ENCODE assay signal across 9 cellular contexts in the genomic region with DNA sequence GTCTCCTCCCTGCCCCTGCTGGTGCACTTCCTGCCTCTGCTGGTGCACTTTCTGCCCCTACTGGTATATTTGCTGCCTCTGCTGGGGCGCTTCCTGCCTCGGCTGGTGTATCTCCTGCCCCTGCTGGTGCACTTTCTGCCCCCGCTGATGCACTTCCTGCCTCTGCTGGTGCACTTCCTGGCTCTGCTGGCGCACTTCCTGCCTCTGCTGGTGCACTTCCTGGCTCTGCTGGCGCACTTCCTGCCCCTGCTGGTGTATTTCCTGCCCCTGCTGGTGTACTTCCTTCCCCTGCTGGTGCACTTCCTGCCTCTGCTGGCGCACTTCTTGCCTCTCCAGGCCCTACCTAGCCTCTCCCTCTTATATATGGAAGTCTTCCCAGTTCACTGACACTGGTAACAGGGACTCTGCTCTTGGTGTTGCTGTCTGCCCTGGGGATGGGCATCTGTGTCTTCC. TPM values are rescaled to one million over a fixed set of nuclear protein-coding genes. Genes with fewer than 3 reads are reported as not detected.
A peak's percentile ranks its signal among the peaks of the same experiment; 100 is the strongest.
DNase-seq lines count a peak whose midpoint lies in the region; ATAC-seq and TF ChIP-seq lines count a peak whose summit lies in the region.
"Had no signal": no experiment of that assay in that cellular context is flagged by ENCODE, and none has a peak within 500 bp of the region (broad histone marks: within the 10 kb centered on the region; RNA-seq: fewer than 3 reads in every experiment).

No MANE protein-coding gene starts in this region.

- H3K27ac ChIP-seq in upper lobe of left lung: peak overlapping the region; percentile 35 to 76 (median 67)

- H3K9me3 ChIP-seq in upper lobe of left lung: no peaks in the 10 kb centered on the region

- TF ChIP-seq EP300 in upper lobe of left lung (IDR thresholded peaks at IDR 0.05): peak in 2 of 4 donors; percentile 20 to 57

- TF ChIP-seq POLR2A in upper lobe of left lung (IDR thresholded peaks at IDR 0.05): peak in 1 of 4 donors; percentile 40

- H3K4me3 Mint-ChIP-seq in activated T-helper 1 cell treated with anti-CD3 and anti-CD28 coated beads, Interleukin-12 subunit alpha, Interleukin-12 subunit beta, Interleukin-2, Interleukin-4 antibody, amounts not matched to agents 30 ng/mL and 10 ng/mL and 1 ng/mL, durations not matched to agents 14 hours and 24 hours and 36 hours: peak overlapping the region; percentile 62

- H3K36me3 Mint-ChIP-seq in activated T-helper 1 cell treated with anti-CD3 and anti-CD28 coated beads, Interleukin-12 subunit alpha, Interleukin-12 subunit beta, Interleukin-2, Interleukin-4 antibody, amounts not matched to agents 30 ng/mL and 10 ng/mL and 1 ng/mL, durations not matched to agents 14 hours and 24 hours and 36 hours (ENCODE audit: low read depth): peaks cover 12% of the 10 kb centered on the region

- H3K4me1 Mint-ChIP-seq in activated T-helper 1 cell treated with anti-CD3 and anti-CD28 coated beads, Interleukin-12 subunit alpha, Interleukin-12 subunit beta, Interleukin-2, Interleukin-4 antibody, amounts not matched to agents 30 ng/mL and 10 ng/mL and 1 ng/mL, durations not matched to agents 14 hours and 24 hours and 36 hours (ENCODE audit: low read depth): peaks cover 21% of the 10 kb centered on the region

- no peaks in the 10 kb centered on the region for H3K27me3 ChIP-seq in upper lobe of left lung

- H3K27ac Mint-ChIP-seq in activated T-helper 1 cell treated with anti-CD3 and anti-CD28 coated beads, Interleukin-12 subunit alpha, Interleukin-12 subunit beta, Interleukin-2, Interleukin-4 antibody, amounts not matched to agents 30 ng/mL and 10 ng/mL and 1 ng/mL, durations not matched to agents 14 hours and 24 hours and 36 hours: peak overlapping the region; percentile 75

- DNase-seq in A172 (ENCODE audit: low spot score) (peak; percentile 13), NCI-H460 (ENCODE audit: extremely low read depth, low read depth) (peak; percentile 52), mucosa of gallbladder (ENCODE audit: low spot score) (peak; percentile 65), upper lobe of left lung (peak in 1 of 2 donors; percentile 54), C1 segment of cervical spinal cord (lab: John Stamatoyannopoulos, UW) (no peak), SK-N-DZ (ENCODE audit: low spot score) (no peak)
- peak; percentile 56 for DNase-seq in activated T-helper 1 cell treated with anti-CD3 and anti-CD28 coated beads, Interleukin-12 subunit alpha, Interleukin-12 subunit beta, Interleukin-2, Interleukin-4 antibody, amounts not matched to agents 30 ng/mL and 10 ng/mL and 1 ng/mL, durations not matched to agents 14 hours and 24 hours and 36 hours (ENCODE audit: low spot score)

- H3K27me3 Mint-ChIP-seq in activated T-helper 1 cell treated with anti-CD3 and anti-CD28 coated beads, Interleukin-12 subunit alpha, Interleukin-12 subunit beta, Interleukin-2, Interleukin-4 antibody, amounts not matched to agents 30 ng/mL and 10 ng/mL and 1 ng/mL, durations not matched to agents 14 hours and 24 hours and 36 hours (ENCODE audit: insufficient read depth): peaks cover 13% of the 10 kb centered on the region

- peak in 4 of 6 experiments; percentile 27 to 38 (median 32) for TF ChIP-seq CTCF in upper lobe of left lung (IDR thresholded peaks at IDR 0.05)

- peaks cover 18% of the 10 kb centered on the region for H3K9me3 Mint-ChIP-seq in activated T-helper 1 cell treated with anti-CD3 and anti-CD28 coated beads, Interleukin-12 subunit alpha, Interleukin-12 subunit beta, Interleukin-2, Interleukin-4 antibody, amounts not matched to agents 30 ng/mL and 10 ng/mL and 1 ng/mL, durations not matched to agents 14 hours and 24 hours and 36 hours

- H3K4me3 ChIP-seq in upper lobe of left lung: no peak overlapping the region

- 49 to 61% methylated on average over 6 of the region's 6 CpGs for WGBS in upper lobe of left lung, 2 donors

- H3K36me3 ChIP-seq in upper lobe of left lung: no peaks in the 10 kb centered on the region

- ATAC-seq in upper lobe of left lung (ENCODE audit: low FRiP score in 2 of 2): no peak
- ATAC-seq in GM18498 (IDR thresholded peaks at IDR 0.05; ENCODE audit: unreplicated experiment): no peak

- H3K4me1 ChIP-seq in upper lobe of left lung: no peaks in the 10 kb centered on the region

- intact Hi-C loops in activated T-helper 1 cell treated with anti-CD3 and anti-CD28 coated beads, Interleukin-12 subunit alpha, Interleukin-12 subunit beta, Interleukin-2, Interleukin-4 antibody, amounts not matched to agents 30 ng/mL and 10 ng/mL and 1 ng/mL, durations not matched to agents 14 hours and 24 hours and 36 hours (cut with micrococcal nuclease): loop anchor here (1.0 kb wide), 1 partner anchor 9 kb away; no protein-coding TSS in a partner anchor

RNA-seq across cellular contexts. Expression of gene MTFP1, which starts 10.1 kb away (rescaled TPM):
- total RNA-seq in A172 (2014; rRNA removed; shearing (Covaris generic)): 16.6 and 17.1 TPM in 2 replicates
- total RNA-seq in NCI-H460 (2014; rRNA removed; shearing (Covaris generic)): 36.0 and 41.9 TPM in 2 replicates
- 65.2 and 68.5 TPM in 2 replicates for polyA plus RNA-seq in NCI-H460 (2014; cell fraction: nucleus; rRNA removed)
- total RNA-seq in activated T-helper 1 cell treated with anti-CD3 and anti-CD28 coated beads, Interleukin-12 subunit alpha, Interleukin-12 subunit beta, Interleukin-2, Interleukin-4 antibody, amounts not matched to agents 30 ng/mL and 10 ng/mL and 1 ng/mL, durations not matched to agents 14 hours and 24 hours and 36 hours: 72.0 and 72.9 TPM in 2 replicates
- total RNA-seq in mucosa of gallbladder (20.0 TPM), upper lobe of left lung (10 to 100 TPM in 4 of 6 donors, 1 to 10 TPM in 2; 5.8 to 28.4 (median 12.8) TPM)
- 58.6 and 61.0 TPM in 2 replicates for polyA plus RNA-seq in SK-N-DZ (2014; cell fraction: cytosol; rRNA removed)
- 29.3 and 42.1 TPM in 2 replicates for polyA plus RNA-seq in SK-N-DZ (2014; cell fraction: nucleus; rRNA removed)

RNA-seq across cellular contexts. Expression of gene SEC14L3, which starts 36.1 kb away (rescaled TPM):
- not detected in 2 replicates for total RNA-seq in A172 (2014; rRNA removed; shearing (Covaris generic))
- total RNA-seq in NCI-H460 (2014; rRNA removed; shearing (Covaris generic)): not detected in 2 replicates
- not detected in 2 replicates for polyA plus RNA-seq in NCI-H460 (2014; cell fraction: nucleus; rRNA removed)
- not detected in 2 replicates for total RNA-seq in activated T-helper 1 cell treated with anti-CD3 and anti-CD28 coated beads, Interleukin-12 subunit alpha, Interleukin-12 subunit beta, Interleukin-2, Interleukin-4 antibody, amounts not matched to agents 30 ng/mL and 10 ng/mL and 1 ng/mL, durations not matched to agents 14 hours and 24 hours and 36 hours
- total RNA-seq in mucosa of gallbladder: not detected
- 1 to 10 TPM in 3 of 6 donors, under 1 TPM in 2, not detected in 1; 0.43 to 2.3 (median 1.1) TPM for total RNA-seq in upper lobe of left lung
- polyA plus RNA-seq in SK-N-DZ (2014; cell fraction: cytosol; rRNA removed): not detected in 2 replicates
- not detected in 2 replicates for polyA plus RNA-seq in SK-N-DZ (2014; cell fraction: nucleus; rRNA removed)
- polyA plus RNA-seq: BJ had no signal

RNA-seq across cellular contexts. Expression of gene SEC14L2, which starts 38.9 kb away (rescaled TPM):
- total RNA-seq in A172 (2014; rRNA removed; shearing (Covaris generic)): 5.4 and 11.8 TPM in 2 replicates
- 5.4 and 6.3 TPM in 2 replicates for total RNA-seq in NCI-H460 (2014; rRNA removed; shearing (Covaris generic))
- 13.2 and 20.0 TPM in 2 replicates for polyA plus RNA-seq in NCI-H460 (2014; cell fraction: nucleus; rRNA removed)
- 25.6 and 27.0 TPM in 2 replicates for total RNA-seq in activated T-helper 1 cell treated with anti-CD3 and anti-CD28 coated beads, Interleukin-12 subunit alpha, Interleukin-12 subunit beta, Interleukin-2, Interleukin-4 antibody, amounts not matched to agents 30 ng/mL and 10 ng/mL and 1 ng/mL, durations not matched to agents 14 hours and 24 hours and 36 hours
- total RNA-seq in mucosa of gallbladder: 35.4 TPM
- 10 to 100 TPM in 2 of 6 donors, 1 to 10 TPM in 4; 5.6 to 12.6 (median 8.4) TPM for total RNA-seq in upper lobe of left lung
- polyA plus RNA-seq in SK-N-DZ (2014; cell fraction: cytosol; rRNA removed): 2.6 and 13.2 TPM in 2 replicates
- 3.6 and 4.2 TPM in 2 replicates for polyA plus RNA-seq in SK-N-DZ (2014; cell fraction: nucleus; rRNA removed)

RNA-seq across cellular contexts. Expression of gene RNF215, which starts 48.5 kb away (rescaled TPM):
- 9.9 and 15.6 TPM in 2 replicates for total RNA-seq in A172 (2014; rRNA removed; shearing (Covaris generic))
- 17.0 and 19.3 TPM in 2 replicates for total RNA-seq in NCI-H460 (2014; rRNA removed; shearing (Covaris generic))
- polyA plus RNA-seq in NCI-H460 (2014; cell fraction: nucleus; rRNA removed): 85.3 and 89.5 TPM in 2 replicates
- total RNA-seq in activated T-helper 1 cell treated with anti-CD3 and anti-CD28 coated beads, Interleukin-12 subunit alpha, Interleukin-12 subunit beta, Interleukin-2, Interleukin-4 antibody, amounts not matched to agents 30 ng/mL and 10 ng/mL and 1 ng/mL, durations not matched to agents 14 hours and 24 hours and 36 hours: 10.3 and 13.2 TPM in 2 replicates
- total RNA-seq in mucosa of gallbladder (31.2 TPM), upper lobe of left lung (10 to 100 TPM in 5 of 6 donors, 1 to 10 TPM in 1; 9.3 to 30.3 (median 16.5) TPM)
- polyA plus RNA-seq in SK-N-DZ (2014; cell fraction: cytosol; rRNA removed): 20.7 and 26.5 TPM in 2 replicates
- 81.1 and 92.8 TPM in 2 replicates for polyA plus RNA-seq in SK-N-DZ (2014; cell fraction: nucleus; rRNA removed)

Comparison
In these comparisons a context has a peak if more than half of its experiments do, and no peak if none do; other contexts are left out.
1. DNase-seq: peak in A172 (single experiment), NCI-H460 (single experiment), activated T-helper 1 cell treated with anti-CD3 and anti-CD28 coated beads, Interleukin-12 subunit alpha, Interleukin-12 subunit beta, Interleukin-2, Interleukin-4 antibody, amounts not matched to agents 30 ng/mL and 10 ng/mL and 1 ng/mL, durations not matched to agents 14 hours and 24 hours and 36 hours (single experiment) and mucosa of gallbladder (single experiment); none in C1 segment of cervical spinal cord (0 of 14) and SK-N-DZ (single experiment).